9 cellular contexts compared by ENCODE assay signal in genomic region chr22:23376256-23376655, GRCh38.
DNase-seq lines count a peak whose midpoint lies in the region; ATAC-seq, FAIRE-seq and TF ChIP-seq lines count a peak whose summit lies in the region.
"Had no signal": no experiment of that assay in that cellular context is flagged by ENCODE, and none has a peak within 500 bp of the region (broad histone marks: within the 10 kb centered on the region; RNA-seq: fewer than 3 reads in every experiment).

No MANE protein-coding gene starts in this region.

- no peaks in the 10 kb centered on the region for H3K9me3 ChIP-seq in heart left ventricle
- H3K9me3 ChIP-seq: adrenal gland had no signal

- peaks cover 0 to 7% (median under 1%) of the 10 kb centered on the region in 9 donors for H3K27me3 ChIP-seq in heart left ventricle
- H3K27me3 ChIP-seq: adrenal gland had no signal

- peak; percentile 49 for ATAC-seq in esophagus mucosa
- peak; percentile 75 for ATAC-seq in stimulated activated naive CD8-positive, alpha-beta T cell treated with anti-CD3 and anti-CD28 coated beads, Interleukin-15, Interleukin-2, amounts not matched to agents 100 U/mL and 50 U/mL, for 24 hours
- no peak for ATAC-seq in heart left ventricle
- no peak for ATAC-seq in HG02885 (IDR thresholded peaks at IDR 0.05; ENCODE audit: poor library complexity, unreplicated experiment)

- H3K27ac ChIP-seq in 22Rv1 (0 out of 2 replicates have a peak overlapping the region, but pooled peaks have one; percentile 32), heart left ventricle (no peak overlapping the region)
- H3K27ac ChIP-seq: adrenal gland had no signal

- TF ChIP-seq CTCF in 22Rv1 (IDR thresholded peaks at IDR 0.05): peak; percentile 58
- peak in 2 of 12 donors; percentile 12 to 20 for TF ChIP-seq CTCF in heart left ventricle (IDR thresholded peaks at IDR 0.05)

- no peak overlapping the region for H3K4me3 ChIP-seq in heart left ventricle
- H3K4me3 ChIP-seq: adrenal gland had no signal

- H3K4me1 ChIP-seq in heart left ventricle: no peaks in the 10 kb centered on the region
- H3K4me1 ChIP-seq: adrenal gland had no signal

- TF ChIP-seq POLR2A in heart left ventricle (IDR thresholded peaks at IDR 0.05): no peak

- DNase-seq in GM18507 (ENCODE audit: extremely low spot score, insufficient read length, low read depth) (peak; percentile 49), RPMI8226 (peak; percentile 60), heart left ventricle (no peak), NCI-H1092 (lab: John Stamatoyannopoulos, UW) (no peak)
- peak; percentile 50 for DNase-seq in stimulated activated naive CD8-positive, alpha-beta T cell treated with anti-CD3 and anti-CD28 coated beads, Interleukin-15, Interleukin-2, amounts not matched to agents 100 U/mL and 50 U/mL, for 24 hours

- intact Hi-C loops in heart left ventricle (cut with DNase I): no loop called here

- no peaks in the 10 kb centered on the region for H3K36me3 ChIP-seq in heart left ventricle
- H3K36me3 ChIP-seq: adrenal gland had no signal

- 57 to 70% (median 62%) methylated on average over 6 of the region's 6 CpGs for WGBS in heart left ventricle, 4 donors

- peak; percentile 89 for FAIRE-seq in GM18507 (lab: Jason Lieb, UNC)

Comparison
In these comparisons a context has a peak if more than half of its experiments do, and no peak if none do; other contexts are left out.
1. DNase-seq: peak in GM18507 (single experiment), RPMI8226 (single experiment) and stimulated activated naive CD8-positive, alpha-beta T cell treated with anti-CD3 and anti-CD28 coated beads, Interleukin-15, Interleukin-2, amounts not matched to agents 100 U/mL and 50 U/mL, for 24 hours (single experiment); none in heart left ventricle (0 of 5) and NCI-H1092 (single experiment).
2. ATAC-seq: peak in esophagus mucosa (single experiment) and stimulated activated naive CD8-positive, alpha-beta T cell treated with anti-CD3 and anti-CD28 coated beads, Interleukin-15, Interleukin-2, amounts not matched to agents 100 U/mL and 50 U/mL, for 24 hours (single experiment); none in heart left ventricle (0 of 4) and HG02885 (single experiment).